In the genomic region with DNA sequence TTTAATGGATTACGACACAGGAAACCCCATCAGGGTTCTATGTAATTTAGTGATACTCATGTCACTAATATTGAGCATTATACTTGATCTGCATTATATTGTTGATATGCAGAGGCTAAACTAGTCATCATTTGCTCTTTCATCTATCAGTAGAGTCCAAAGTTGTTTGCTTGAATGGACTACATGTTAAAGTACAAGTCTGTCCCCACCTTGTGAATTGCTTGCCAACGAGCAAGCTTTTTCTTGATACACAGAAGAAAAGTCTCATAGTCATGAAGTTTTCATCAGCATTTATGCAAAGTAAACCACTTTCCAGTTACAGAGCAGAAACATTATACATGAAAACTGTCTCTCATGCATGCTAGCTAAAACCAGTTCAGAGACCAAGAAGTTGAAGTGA, we compare ENCODE assay signal across 15 cellular contexts. TPM values are rescaled to one million over a fixed set of nuclear protein-coding genes. Genes with fewer than 3 reads are reported as not detected.
A peak's percentile ranks its signal among the peaks of the same experiment; 100 is the strongest.
DNase-seq lines count a peak whose midpoint lies in the region; ATAC-seq and TF ChIP-seq lines count a peak whose summit lies in the region.
"Had no signal": no experiment of that assay in that cellular context is flagged by ENCODE, and none has a peak within 500 bp of the region (broad histone marks: within the 10 kb centered on the region; RNA-seq: fewer than 3 reads in every experiment).

No MANE protein-coding gene starts in this region.

- no peaks in the 10 kb centered on the region for H3K27me3 ChIP-seq in Loucy (ENCODE audit: insufficient read depth, low read length, poor library complexity, severe bottlenecking)
- H3K27me3 ChIP-seq in neural progenitor cell, result no peaks in the 10 kb centered on the region
- H3K27me3 ChIP-seq: tibial artery had no signal

- no peaks in the 10 kb centered on the region for H3K27me3 Mint-ChIP-seq in activated CD4-positive, alpha-beta T cell treated with anti-CD3 and anti-CD28 coated beads for 36 hours
- no peaks in the 10 kb centered on the region for H3K27me3 Mint-ChIP-seq in effector memory CD8-positive, alpha-beta T cell
- H3K27me3 Mint-ChIP-seq in neural progenitor cell (ENCODE audit: insufficient read depth, low read depth), result peaks cover 2% of the 10 kb centered on the region

- H2AFZ ChIP-seq in Loucy (ENCODE audit: low read length) (no peak overlapping the region), neural progenitor cell (replicated peaks) (no peak overlapping the region)

- H3F3A ChIP-seq in Loucy (ENCODE audit: low read depth) (peaks cover 25% of the 10 kb centered on the region; the same call in 1 of the 2 replicates), neural progenitor cell (ENCODE audit: low read depth) (peaks cover 98% of the 10 kb centered on the region)

- H3K4me1 ChIP-seq in Loucy (ENCODE audit: insufficient read depth, low read length, poor library complexity, severe bottlenecking) (peaks cover 61% of the 10 kb centered on the region), neural progenitor cell (no peaks in the 10 kb centered on the region)

- intact Hi-C loops in activated CD4-positive, alpha-beta T cell treated with anti-CD3 and anti-CD28 coated beads for 36 hours (cut with DNase I, micrococcal nuclease), result loop anchor here (5.0 to 10.0 kb wide), 3 partner anchors 98 to 195 kb away; a partner anchor contains a TSS

- peaks cover 66% of the 10 kb centered on the region for H3K4me1 Mint-ChIP-seq in activated CD4-positive, alpha-beta T cell treated with anti-CD3 and anti-CD28 coated beads for 36 hours
- peaks cover 34 to 54% of the 10 kb centered on the region in 2 donors for H3K4me1 Mint-ChIP-seq in effector memory CD8-positive, alpha-beta T cell (ENCODE audit: low read depth in 2 of 2)
- peaks cover 11% of the 10 kb centered on the region for H3K4me1 Mint-ChIP-seq in neural progenitor cell

- TF ChIP-seq CTCF in Loucy (conservative IDR thresholded peaks at IDR 0.05; ENCODE audit: low read length) (no peak), neural progenitor cell (IDR thresholded peaks at IDR 0.05) (no peak)

- no peak for DNase-seq in activated CD4-positive, alpha-beta T cell treated with anti-CD3 and anti-CD28 coated beads for 36 hours
- no peak for DNase-seq in activated CD4-positive, alpha-beta T cell treated with anti-CD3 and anti-CD28 coated beads for 48 hours
- DNase-seq in effector memory CD8-positive, alpha-beta T cell, result no peak
- DNase-seq in neural progenitor cell (ENCODE audit: low spot score) (no peak), SKM-1 (lab: John Stamatoyannopoulos, UW; ENCODE audit: unreplicated experiment) (no peak)
- DNase-seq: activated CD4-positive, alpha-beta T cell treated with anti-CD3 and anti-CD28 coated beads for 1 hour; amniotic stem cell; NCI-H226; psoas muscle; tibial artery had no signal

- CTCF ChIA-PET in activated CD4-positive, alpha-beta T cell treated with anti-CD3 and anti-CD28 coated beads for 36 hours (lab: Charles Lee), result interaction anchor here (1.4 to 1.6 kb wide), 2 partner anchors 8 to 22 kb away, joined by 4 read pairs; no protein-coding TSS in a partner anchor

- H3K4me3 ChIP-seq in Loucy (ENCODE audit: low read length, poor library complexity, severe bottlenecking) (peak overlapping the region; percentile 53), neural progenitor cell (no peak overlapping the region)
- H3K4me3 ChIP-seq: psoas muscle, tibial artery had no signal

- H3K36me3 ChIP-seq in Loucy (ENCODE audit: insufficient read depth, low read length) (peaks cover 100% of the 10 kb centered on the region), neural progenitor cell (peaks cover 66% of the 10 kb centered on the region)

- H3K9me3 ChIP-seq in Loucy (ENCODE audit: insufficient read depth, low read depth, low read length) (no peaks in the 10 kb centered on the region), neural progenitor cell (ENCODE audit: low read depth) (no peaks in the 10 kb centered on the region)
- H3K9me3 ChIP-seq: psoas muscle, tibial artery had no signal

- no peak for ATAC-seq in activated CD4-positive, alpha-beta T cell treated with anti-CD3 and anti-CD28 coated beads for 36 hours
- ATAC-seq in effector memory CD8-positive, alpha-beta T cell (replicated peaks), result no peak
- ATAC-seq in HG03039 (IDR thresholded peaks at IDR 0.05; ENCODE audit: unreplicated experiment) (no peak), HG03025 (IDR thresholded peaks at IDR 0.05; ENCODE audit: low FRiP score, unreplicated experiment) (no peak)
- ATAC-seq: SK-N-SH treated with all-trans-retinoic acid at 6 μM for 48 hours had no signal

- H3K4me3 Mint-ChIP-seq in activated CD4-positive, alpha-beta T cell treated with anti-CD3 and anti-CD28 coated beads for 36 hours, result no peak overlapping the region
- H3K4me3 Mint-ChIP-seq in effector memory CD8-positive, alpha-beta T cell, result peak overlapping the region; percentile 9 to 11
- no peak overlapping the region for H3K4me3 Mint-ChIP-seq in neural progenitor cell

- H3K79me2 ChIP-seq in Loucy (ENCODE audit: insufficient read depth, low read length), result peaks cover 80% of the 10 kb centered on the region
- H3K79me2 ChIP-seq in neural progenitor cell (ENCODE audit: low read depth), result peaks cover 81% of the 10 kb centered on the region

- no peaks in the 10 kb centered on the region for H3K9me2 ChIP-seq in Loucy (replicated peaks; ENCODE audit: low read depth, low read length)

- H3K4me2 ChIP-seq in Loucy (ENCODE audit: low read depth, low read length, poor library complexity, severe bottlenecking) (peak overlapping the region; percentile 87), neural progenitor cell (peak overlapping the region; percentile 5)

- peaks cover 96% of the 10 kb centered on the region for H4K20me1 ChIP-seq in Loucy (ENCODE audit: insufficient read depth, low read length, poor library complexity, severe bottlenecking)
- H4K20me1 ChIP-seq in neural progenitor cell (ENCODE audit: low read depth), result peaks cover 100% of the 10 kb centered on the region

- H3K9me3 Mint-ChIP-seq in activated CD4-positive, alpha-beta T cell treated with anti-CD3 and anti-CD28 coated beads for 36 hours (ENCODE audit: low read depth), result no peaks in the 10 kb centered on the region
- H3K9me3 Mint-ChIP-seq in effector memory CD8-positive, alpha-beta T cell, result no peaks in the 10 kb centered on the region
- H3K9me3 Mint-ChIP-seq in neural progenitor cell, result no peaks in the 10 kb centered on the region

- POLR2A ChIA-PET in activated CD4-positive, alpha-beta T cell treated with anti-CD3 and anti-CD28 coated beads for 36 hours (lab: Charles Lee), result interaction anchor here (2.2 kb wide), 1 partner anchor 10 kb away, joined by 9 read pairs; no protein-coding TSS in a partner anchor

- no peak overlapping the region for H3K27ac ChIP-seq in neural progenitor cell
- H3K27ac ChIP-seq: 22Rv1, psoas muscle, tibial artery had no signal

- peak overlapping the region; percentile 70 for H3K27ac Mint-ChIP-seq in activated CD4-positive, alpha-beta T cell treated with anti-CD3 and anti-CD28 coated beads for 36 hours
- peak overlapping the region; percentile 32 to 54 for H3K27ac Mint-ChIP-seq in effector memory CD8-positive, alpha-beta T cell
- H3K27ac Mint-ChIP-seq in neural progenitor cell, result no peak overlapping the region

- peaks cover 86% of the 10 kb centered on the region for H3K36me3 Mint-ChIP-seq in activated CD4-positive, alpha-beta T cell treated with anti-CD3 and anti-CD28 coated beads for 36 hours (ENCODE audit: low read depth)
- H3K36me3 Mint-ChIP-seq in effector memory CD8-positive, alpha-beta T cell (ENCODE audit: insufficient read depth), result peaks cover 100% of the 10 kb centered on the region
- peaks cover 53% of the 10 kb centered on the region for H3K36me3 Mint-ChIP-seq in neural progenitor cell

- H3K9ac ChIP-seq in Loucy (ENCODE audit: low read depth, low read length, poor library complexity, severe bottlenecking), result no peak overlapping the region
- H3K9ac ChIP-seq in neural progenitor cell, result no peak overlapping the region

RNA-seq across cellular contexts. Expression of a gene that starts 13.1 kb away (rescaled TPM):
- total RNA-seq in activated CD4-positive, alpha-beta T cell treated with anti-CD3 and anti-CD28 coated beads for 36 hours, result 100 to 1,000 TPM; 350 to 389 TPM
- 343 and 438 TPM in 2 replicates for total RNA-seq in neural progenitor cell (ENCODE audit: low replicate concordance)

Comparison
In these comparisons a context has a peak if more than half of its experiments do, and no peak if none do; other contexts are left out.
1. H3K4me3 Mint-ChIP-seq: peak in effector memory CD8-positive, alpha-beta T cell (2 of 2); none in activated CD4-positive, alpha-beta T cell treated with anti-CD3 and anti-CD28 coated beads for 36 hours (single experiment) and neural progenitor cell (single experiment).